ENCODE assay signal across 1 cellular context in the genomic region with DNA sequence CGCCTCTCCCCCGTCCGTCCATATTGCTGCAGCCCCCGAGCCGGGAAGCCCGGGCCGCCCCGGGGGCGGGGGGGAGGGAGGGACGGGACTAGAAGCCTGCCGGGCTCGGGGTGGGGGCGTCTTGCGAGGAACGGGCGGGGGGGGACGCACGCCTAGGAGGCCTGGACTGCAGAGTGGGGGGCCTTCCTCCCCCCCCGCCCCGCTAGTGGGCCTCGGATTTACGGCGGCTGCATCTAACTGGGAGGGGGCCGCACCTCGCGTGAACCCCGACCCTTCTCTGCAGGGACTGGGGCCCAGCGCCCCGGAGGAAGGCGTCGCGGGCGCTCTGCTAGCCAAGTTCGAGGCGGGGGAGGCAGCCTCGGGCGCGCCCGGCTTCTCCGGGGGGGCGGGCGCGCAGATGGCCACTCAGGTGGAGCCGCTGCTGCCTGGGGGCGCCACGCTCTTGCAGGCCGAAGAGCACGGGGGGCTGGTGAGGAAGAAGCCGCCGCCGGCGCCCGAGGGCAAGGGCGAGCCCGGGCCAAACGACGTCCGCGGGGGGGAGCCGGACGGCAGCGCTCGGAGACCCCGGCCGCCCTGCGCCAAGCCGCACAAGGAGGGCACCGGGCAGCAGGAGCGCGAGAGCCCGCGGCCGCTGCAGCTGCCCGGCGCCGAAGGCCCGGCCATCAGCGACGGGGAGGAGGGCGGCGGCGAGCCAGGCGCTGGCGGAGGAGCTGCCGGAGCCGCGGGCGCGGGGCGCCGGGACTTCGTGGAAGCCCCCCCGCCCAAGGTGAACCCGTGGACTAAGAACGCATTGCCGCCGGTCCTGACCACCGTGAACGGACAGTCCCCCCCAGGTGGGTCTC.
TF ChIP-seq lines count a peak whose summit lies in the region.

A gene (plus strand): TSS at position 17 of the 842 bp plus-strand sequence. CDS start 381 bp downstream, at position 398.

TF ChIP-seq in HepG2, 621 proteins besides CTCF, POLR2A, EP300 and RAD21 (continued from another document and continues in another):
- TF ChIP-seq, protein P1, sequence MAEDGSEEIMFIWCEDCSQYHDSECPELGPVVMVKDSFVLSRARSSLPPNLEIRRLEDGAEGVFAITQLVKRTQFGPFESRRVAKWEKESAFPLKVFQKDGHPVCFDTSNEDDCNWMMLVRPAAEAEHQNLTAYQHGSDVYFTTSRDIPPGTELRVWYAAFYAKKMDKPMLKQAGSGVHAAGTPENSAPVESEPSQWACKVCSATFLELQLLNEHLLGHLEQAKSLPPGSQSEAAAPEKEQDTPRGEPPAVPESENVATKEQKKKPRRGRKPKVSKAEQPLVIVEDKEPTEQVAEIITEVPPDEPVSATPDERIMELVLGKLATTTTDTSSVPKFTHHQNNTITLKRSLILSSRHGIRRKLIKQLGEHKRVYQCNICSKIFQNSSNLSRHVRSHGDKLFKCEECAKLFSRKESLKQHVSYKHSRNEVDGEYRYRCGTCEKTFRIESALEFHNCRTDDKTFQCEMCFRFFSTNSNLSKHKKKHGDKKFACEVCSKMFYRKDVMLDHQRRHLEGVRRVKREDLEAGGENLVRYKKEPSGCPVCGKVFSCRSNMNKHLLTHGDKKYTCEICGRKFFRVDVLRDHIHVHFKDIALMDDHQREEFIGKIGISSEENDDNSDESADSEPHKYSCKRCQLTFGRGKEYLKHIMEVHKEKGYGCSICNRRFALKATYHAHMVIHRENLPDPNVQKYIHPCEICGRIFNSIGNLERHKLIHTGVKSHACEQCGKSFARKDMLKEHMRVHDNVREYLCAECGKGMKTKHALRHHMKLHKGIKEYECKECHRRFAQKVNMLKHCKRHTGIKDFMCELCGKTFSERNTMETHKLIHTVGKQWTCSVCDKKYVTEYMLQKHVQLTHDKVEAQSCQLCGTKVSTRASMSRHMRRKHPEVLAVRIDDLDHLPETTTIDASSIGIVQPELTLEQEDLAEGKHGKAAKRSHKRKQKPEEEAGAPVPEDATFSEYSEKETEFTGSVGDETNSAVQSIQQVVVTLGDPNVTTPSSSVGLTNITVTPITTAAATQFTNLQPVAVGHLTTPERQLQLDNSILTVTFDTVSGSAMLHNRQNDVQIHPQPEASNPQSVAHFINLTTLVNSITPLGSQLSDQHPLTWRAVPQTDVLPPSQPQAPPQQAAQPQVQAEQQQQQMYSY (CRISPR knock-in tag; IDR thresholded peaks at IDR 0.05): no peak
- TF ChIP-seq, protein P2, sequence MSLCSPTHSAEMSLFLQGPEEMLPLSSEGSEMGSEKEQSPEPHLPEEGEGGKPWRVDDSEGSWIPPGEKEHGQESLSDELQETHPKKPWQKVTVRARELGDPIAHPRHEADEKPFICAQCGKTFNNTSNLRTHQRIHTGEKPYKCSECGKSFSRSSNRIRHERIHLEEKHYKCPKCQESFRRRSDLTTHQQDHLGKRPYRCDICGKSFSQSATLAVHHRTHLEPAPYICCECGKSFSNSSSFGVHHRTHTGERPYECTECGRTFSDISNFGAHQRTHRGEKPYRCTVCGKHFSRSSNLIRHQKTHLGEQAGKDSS (CRISPR knock-in tag; IDR thresholded peaks at IDR 0.05; ENCODE audit: borderline replicate concordance, low read depth): no peak
- TF ChIP-seq, protein P3, sequence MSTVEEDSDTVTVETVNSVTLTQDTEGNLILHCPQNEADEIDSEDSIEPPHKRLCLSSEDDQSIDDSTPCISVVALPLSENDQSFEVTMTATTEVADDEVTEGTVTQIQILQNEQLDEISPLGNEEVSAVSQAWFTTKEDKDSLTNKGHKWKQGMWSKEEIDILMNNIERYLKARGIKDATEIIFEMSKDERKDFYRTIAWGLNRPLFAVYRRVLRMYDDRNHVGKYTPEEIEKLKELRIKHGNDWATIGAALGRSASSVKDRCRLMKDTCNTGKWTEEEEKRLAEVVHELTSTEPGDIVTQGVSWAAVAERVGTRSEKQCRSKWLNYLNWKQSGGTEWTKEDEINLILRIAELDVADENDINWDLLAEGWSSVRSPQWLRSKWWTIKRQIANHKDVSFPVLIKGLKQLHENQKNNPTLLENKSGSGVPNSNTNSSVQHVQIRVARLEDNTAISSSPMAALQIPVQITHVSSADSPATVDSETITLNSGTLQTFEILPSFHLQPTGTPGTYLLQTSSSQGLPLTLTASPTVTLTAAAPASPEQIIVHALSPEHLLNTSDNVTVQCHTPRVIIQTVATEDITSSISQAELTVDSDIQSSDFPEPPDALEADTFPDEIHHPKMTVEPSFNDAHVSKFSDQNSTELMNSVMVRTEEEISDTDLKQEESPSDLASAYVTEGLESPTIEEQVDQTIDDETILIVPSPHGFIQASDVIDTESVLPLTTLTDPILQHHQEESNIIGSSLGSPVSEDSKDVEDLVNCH (CRISPR knock-in tag; IDR thresholded peaks at IDR 0.05): no peak
- TF ChIP-seq, protein P4, sequence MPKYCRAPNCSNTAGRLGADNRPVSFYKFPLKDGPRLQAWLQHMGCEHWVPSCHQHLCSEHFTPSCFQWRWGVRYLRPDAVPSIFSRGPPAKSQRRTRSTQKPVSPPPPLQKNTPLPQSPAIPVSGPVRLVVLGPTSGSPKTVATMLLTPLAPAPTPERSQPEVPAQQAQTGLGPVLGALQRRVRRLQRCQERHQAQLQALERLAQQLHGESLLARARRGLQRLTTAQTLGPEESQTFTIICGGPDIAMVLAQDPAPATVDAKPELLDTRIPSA (CRISPR knock-in tag; IDR thresholded peaks at IDR 0.05; ENCODE audit: borderline replicate concordance): no peak
- TF ChIP-seq, protein P5, sequence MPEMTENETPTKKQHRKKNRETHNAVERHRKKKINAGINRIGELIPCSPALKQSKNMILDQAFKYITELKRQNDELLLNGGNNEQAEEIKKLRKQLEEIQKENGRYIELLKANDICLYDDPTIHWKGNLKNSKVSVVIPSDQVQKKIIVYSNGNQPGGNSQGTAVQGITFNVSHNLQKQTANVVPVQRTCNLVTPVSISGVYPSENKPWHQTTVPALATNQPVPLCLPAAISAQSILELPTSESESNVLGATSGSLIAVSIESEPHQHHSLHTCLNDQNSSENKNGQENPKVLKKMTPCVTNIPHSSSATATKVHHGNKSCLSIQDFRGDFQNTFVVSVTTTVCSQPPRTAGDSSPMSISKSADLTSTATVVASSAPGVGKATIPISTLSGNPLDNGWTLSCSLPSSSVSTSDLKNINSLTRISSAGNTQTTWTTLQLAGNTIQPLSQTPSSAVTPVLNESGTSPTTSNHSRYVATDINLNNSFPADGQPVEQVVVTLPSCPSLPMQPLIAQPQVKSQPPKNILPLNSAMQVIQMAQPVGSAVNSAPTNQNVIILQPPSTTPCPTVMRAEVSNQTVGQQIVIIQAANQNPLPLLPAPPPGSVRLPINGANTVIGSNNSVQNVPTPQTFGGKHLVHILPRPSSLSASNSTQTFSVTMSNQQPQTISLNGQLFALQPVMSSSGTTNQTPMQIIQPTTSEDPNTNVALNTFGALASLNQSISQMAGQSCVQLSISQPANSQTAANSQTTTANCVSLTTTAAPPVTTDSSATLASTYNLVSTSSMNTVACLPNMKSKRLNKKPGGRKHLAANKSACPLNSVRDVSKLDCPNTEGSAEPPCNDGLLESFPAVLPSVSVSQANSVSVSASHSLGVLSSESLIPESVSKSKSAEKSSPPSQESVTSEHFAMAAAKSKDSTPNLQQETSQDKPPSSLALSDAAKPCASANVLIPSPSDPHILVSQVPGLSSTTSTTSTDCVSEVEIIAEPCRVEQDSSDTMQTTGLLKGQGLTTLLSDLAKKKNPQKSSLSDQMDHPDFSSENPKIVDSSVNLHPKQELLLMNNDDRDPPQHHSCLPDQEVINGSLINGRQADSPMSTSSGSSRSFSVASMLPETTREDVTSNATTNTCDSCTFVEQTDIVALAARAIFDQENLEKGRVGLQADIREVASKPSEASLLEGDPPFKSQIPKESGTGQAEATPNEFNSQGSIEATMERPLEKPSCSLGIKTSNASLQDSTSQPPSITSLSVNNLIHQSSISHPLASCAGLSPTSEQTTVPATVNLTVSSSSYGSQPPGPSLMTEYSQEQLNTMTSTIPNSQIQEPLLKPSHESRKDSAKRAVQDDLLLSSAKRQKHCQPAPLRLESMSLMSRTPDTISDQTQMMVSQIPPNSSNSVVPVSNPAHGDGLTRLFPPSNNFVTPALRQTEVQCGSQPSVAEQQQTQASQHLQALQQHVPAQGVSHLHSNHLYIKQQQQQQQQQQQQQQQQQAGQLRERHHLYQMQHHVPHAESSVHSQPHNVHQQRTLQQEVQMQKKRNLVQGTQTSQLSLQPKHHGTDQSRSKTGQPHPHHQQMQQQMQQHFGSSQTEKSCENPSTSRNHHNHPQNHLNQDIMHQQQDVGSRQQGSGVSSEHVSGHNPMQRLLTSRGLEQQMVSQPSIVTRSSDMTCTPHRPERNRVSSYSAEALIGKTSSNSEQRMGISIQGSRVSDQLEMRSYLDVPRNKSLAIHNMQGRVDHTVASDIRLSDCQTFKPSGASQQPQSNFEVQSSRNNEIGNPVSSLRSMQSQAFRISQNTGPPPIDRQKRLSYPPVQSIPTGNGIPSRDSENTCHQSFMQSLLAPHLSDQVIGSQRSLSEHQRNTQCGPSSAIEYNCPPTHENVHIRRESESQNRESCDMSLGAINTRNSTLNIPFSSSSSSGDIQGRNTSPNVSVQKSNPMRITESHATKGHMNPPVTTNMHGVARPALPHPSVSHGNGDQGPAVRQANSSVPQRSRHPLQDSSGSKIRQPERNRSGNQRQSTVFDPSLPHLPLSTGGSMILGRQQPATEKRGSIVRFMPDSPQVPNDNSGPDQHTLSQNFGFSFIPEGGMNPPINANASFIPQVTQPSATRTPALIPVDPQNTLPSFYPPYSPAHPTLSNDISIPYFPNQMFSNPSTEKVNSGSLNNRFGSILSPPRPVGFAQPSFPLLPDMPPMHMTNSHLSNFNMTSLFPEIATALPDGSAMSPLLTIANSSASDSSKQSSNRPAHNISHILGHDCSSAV (CRISPR knock-in tag; IDR thresholded peaks at IDR 0.05; ENCODE audit: borderline replicate concordance): no peak
- TF ChIP-seq RBM39 (IDR thresholded peaks at IDR 0.05; ENCODE audit: low read depth, low read length, poor library complexity, severe bottlenecking) (peak; percentile 70), ZNF350 (CRISPR knock-in tag; IDR thresholded peaks at IDR 0.05; ENCODE audit: borderline replicate concordance, low read depth) (no peak), HNF4G (IDR thresholded peaks at IDR 0.05; ENCODE audit: borderline replicate concordance, low read depth, low read length) (no peak), HNF4G (CRISPR knock-in tag; IDR thresholded peaks at IDR 0.05; ENCODE audit: borderline replicate concordance, low read depth) (no peak), ZNF564 (CRISPR knock-in tag; IDR thresholded peaks at IDR 0.05) (0 out of 2 replicates have a peak, but pooled peaks have one; percentile 1), REXO4 (CRISPR knock-in tag; IDR thresholded peaks at IDR 0.05; ENCODE audit: borderline replicate concordance) (no peak), PHF20 (CRISPR knock-in tag; IDR thresholded peaks at IDR 0.05) (no peak), NR2F1 (CRISPR knock-in tag; IDR thresholded peaks at IDR 0.05) (no peak), ZNF326 (CRISPR knock-in tag; IDR thresholded peaks at IDR 0.05; ENCODE audit: borderline replicate concordance) (no peak), ZNF121 (CRISPR knock-in tag; IDR thresholded peaks at IDR 0.05) (no peak), RFX5 (IDR thresholded peaks at IDR 0.05; ENCODE audit: low read depth, low read length) (no peak), RORA (CRISPR knock-in tag; IDR thresholded peaks at IDR 0.05) (no peak), TCF12 (IDR thresholded peaks at IDR 0.05) (no peak), TCF12 (CRISPR knock-in tag; IDR thresholded peaks at IDR 0.05) (no peak), ZKSCAN5 (CRISPR knock-in tag; IDR thresholded peaks at IDR 0.05) (no peak), THAP11 (CRISPR knock-in tag; IDR thresholded peaks at IDR 0.05) (no peak), PCBP1 (IDR thresholded peaks at IDR 0.05; ENCODE audit: borderline replicate concordance, low read depth, low read length) (no peak; the same call in 1 of the 2 replicates)
- TF ChIP-seq, protein P6, sequence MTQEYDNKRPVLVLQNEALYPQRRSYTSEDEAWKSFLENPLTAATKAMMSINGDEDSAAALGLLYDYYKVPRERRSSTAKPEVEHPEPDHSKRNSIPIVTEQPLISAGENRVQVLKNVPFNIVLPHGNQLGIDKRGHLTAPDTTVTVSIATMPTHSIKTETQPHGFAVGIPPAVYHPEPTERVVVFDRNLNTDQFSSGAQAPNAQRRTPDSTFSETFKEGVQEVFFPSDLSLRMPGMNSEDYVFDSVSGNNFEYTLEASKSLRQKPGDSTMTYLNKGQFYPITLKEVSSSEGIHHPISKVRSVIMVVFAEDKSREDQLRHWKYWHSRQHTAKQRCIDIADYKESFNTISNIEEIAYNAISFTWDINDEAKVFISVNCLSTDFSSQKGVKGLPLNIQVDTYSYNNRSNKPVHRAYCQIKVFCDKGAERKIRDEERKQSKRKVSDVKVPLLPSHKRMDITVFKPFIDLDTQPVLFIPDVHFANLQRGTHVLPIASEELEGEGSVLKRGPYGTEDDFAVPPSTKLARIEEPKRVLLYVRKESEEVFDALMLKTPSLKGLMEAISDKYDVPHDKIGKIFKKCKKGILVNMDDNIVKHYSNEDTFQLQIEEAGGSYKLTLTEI (CRISPR knock-in tag; conservative IDR thresholded peaks at IDR 0.05): no peak
- TF ChIP-seq, protein P7, sequence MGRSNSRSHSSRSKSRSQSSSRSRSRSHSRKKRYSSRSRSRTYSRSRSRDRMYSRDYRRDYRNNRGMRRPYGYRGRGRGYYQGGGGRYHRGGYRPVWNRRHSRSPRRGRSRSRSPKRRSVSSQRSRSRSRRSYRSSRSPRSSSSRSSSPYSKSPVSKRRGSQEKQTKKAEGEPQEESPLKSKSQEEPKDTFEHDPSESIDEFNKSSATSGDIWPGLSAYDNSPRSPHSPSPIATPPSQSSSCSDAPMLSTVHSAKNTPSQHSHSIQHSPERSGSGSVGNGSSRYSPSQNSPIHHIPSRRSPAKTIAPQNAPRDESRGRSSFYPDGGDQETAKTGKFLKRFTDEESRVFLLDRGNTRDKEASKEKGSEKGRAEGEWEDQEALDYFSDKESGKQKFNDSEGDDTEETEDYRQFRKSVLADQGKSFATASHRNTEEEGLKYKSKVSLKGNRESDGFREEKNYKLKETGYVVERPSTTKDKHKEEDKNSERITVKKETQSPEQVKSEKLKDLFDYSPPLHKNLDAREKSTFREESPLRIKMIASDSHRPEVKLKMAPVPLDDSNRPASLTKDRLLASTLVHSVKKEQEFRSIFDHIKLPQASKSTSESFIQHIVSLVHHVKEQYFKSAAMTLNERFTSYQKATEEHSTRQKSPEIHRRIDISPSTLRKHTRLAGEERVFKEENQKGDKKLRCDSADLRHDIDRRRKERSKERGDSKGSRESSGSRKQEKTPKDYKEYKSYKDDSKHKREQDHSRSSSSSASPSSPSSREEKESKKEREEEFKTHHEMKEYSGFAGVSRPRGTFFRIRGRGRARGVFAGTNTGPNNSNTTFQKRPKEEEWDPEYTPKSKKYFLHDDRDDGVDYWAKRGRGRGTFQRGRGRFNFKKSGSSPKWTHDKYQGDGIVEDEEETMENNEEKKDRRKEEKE (IDR thresholded peaks at IDR 0.05): no peak
- TF ChIP-seq, protein P8, sequence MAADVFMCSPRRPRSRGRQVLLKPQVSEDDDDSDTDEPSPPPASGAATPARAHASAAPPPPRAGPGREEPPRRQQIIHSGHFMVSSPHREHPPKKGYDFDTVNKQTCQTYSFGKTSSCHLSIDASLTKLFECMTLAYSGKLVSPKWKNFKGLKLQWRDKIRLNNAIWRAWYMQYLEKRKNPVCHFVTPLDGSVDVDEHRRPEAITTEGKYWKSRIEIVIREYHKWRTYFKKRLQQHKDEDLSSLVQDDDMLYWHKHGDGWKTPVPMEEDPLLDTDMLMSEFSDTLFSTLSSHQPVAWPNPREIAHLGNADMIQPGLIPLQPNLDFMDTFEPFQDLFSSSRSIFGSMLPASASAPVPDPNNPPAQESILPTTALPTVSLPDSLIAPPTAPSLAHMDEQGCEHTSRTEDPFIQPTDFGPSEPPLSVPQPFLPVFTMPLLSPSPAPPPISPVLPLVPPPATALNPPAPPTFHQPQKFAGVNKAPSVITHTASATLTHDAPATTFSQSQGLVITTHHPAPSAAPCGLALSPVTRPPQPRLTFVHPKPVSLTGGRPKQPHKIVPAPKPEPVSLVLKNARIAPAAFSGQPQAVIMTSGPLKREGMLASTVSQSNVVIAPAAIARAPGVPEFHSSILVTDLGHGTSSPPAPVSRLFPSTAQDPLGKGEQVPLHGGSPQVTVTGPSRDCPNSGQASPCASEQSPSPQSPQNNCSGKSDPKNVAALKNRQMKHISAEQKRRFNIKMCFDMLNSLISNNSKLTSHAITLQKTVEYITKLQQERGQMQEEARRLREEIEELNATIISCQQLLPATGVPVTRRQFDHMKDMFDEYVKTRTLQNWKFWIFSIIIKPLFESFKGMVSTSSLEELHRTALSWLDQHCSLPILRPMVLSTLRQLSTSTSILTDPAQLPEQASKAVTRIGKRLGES (CRISPR knock-in tag; IDR thresholded peaks at IDR 0.05; ENCODE audit: borderline replicate concordance): no peak
